ENCODE assay signal across 29 cellular contexts in the genomic region with DNA sequence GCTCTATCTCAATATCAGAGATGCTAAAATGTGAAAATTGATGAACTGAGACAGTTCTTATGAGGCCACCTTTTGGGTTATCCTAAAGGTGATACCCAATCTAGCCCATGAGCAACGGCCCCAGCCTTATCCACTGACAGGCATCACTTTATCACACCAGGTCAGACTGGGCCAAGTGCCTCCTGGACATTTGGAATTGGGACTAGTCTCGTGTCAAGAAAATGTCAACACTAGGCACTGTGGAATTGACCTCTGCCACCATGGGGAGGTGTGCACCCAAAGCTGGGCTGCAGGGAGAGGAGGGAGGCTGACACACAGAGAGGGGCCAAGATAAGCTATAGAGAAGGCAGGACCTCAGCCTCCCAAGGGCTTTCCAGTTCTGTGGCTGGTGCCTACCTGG.
"Had no signal": no experiment of that assay in that cellular context is flagged by ENCODE, and none has a peak within 500 bp of the region (broad histone marks: within the 10 kb centered on the region; RNA-seq: fewer than 3 reads in every experiment).

No MANE protein-coding gene starts in this region.

- H3K9ac ChIP-seq: parathyroid adenoma had no signal

- H3K27ac Mint-ChIP-seq: activated CD4-positive, alpha-beta T cell treated with anti-CD3 and anti-CD28 coated beads for 36 hours; activated CD8-positive, alpha-beta memory T cell treated with anti-CD3 and anti-CD28 coated beads, Interleukin-2, amount 10 ng/mL, durations not matched to agents 7 days and 5 days; activated CD8-positive, alpha-beta T cell treated with anti-CD3 and anti-CD28 coated beads, Interleukin-2, amount 10 ng/mL, durations not matched to agents 7 days and 5 days; mesothelial cell of epicardium; stimulated activated naive B cell treated with anti-CD40 and anti-IgM and Interleukin-4, amounts not matched to agents 10 μg/mL and 1 μg/mL and 100 μg/mL, for 72 hours; T-helper 2 cell treated with Interferon-gamma antibody and Interleukin-4, amounts not matched to agents 5 μg/mL and 100 μg/mL, for 36 hours had no signal

- H3K4me3 Mint-ChIP-seq: activated CD4-positive, alpha-beta T cell treated with anti-CD3 and anti-CD28 coated beads for 36 hours; activated CD8-positive, alpha-beta memory T cell treated with anti-CD3 and anti-CD28 coated beads, Interleukin-2, amount 10 ng/mL, durations not matched to agents 7 days and 5 days; activated CD8-positive, alpha-beta T cell treated with anti-CD3 and anti-CD28 coated beads, Interleukin-2, amount 10 ng/mL, durations not matched to agents 7 days and 5 days; mesothelial cell of epicardium; naive B cell; stimulated activated naive B cell treated with anti-CD40 and anti-IgM and Interleukin-4, amounts not matched to agents 10 μg/mL and 1 μg/mL and 100 μg/mL, for 72 hours; T-helper 2 cell treated with Interferon-gamma antibody and Interleukin-4, amounts not matched to agents 5 μg/mL and 100 μg/mL, for 36 hours had no signal

- H3K27ac ChIP-seq: epithelial cell of prostate, esophagus squamous epithelium, heart right ventricle, parathyroid adenoma, psoas muscle, stomach, upper lobe of right lung had no signal

- H3K27me3 ChIP-seq: esophagus squamous epithelium, heart right ventricle, stomach, tibial artery, upper lobe of right lung had no signal

- H3K9me3 ChIP-seq: esophagus squamous epithelium, heart right ventricle, psoas muscle, stomach, tibial artery, upper lobe of right lung had no signal

- H3K4me3 ChIP-seq: esophagus squamous epithelium, heart right ventricle, psoas muscle, stomach, tibial artery, upper lobe of right lung had no signal

- H3K9me3 Mint-ChIP-seq: mesothelial cell of epicardium; naive B cell; stimulated activated naive B cell treated with anti-CD40 and anti-IgM and Interleukin-4, amounts not matched to agents 10 μg/mL and 1 μg/mL and 100 μg/mL, for 72 hours; T-helper 2 cell treated with Interferon-gamma antibody and Interleukin-4, amounts not matched to agents 5 μg/mL and 100 μg/mL, for 36 hours had no signal

- H3K4me1 Mint-ChIP-seq: activated CD4-positive, alpha-beta T cell treated with anti-CD3 and anti-CD28 coated beads for 36 hours; activated CD8-positive, alpha-beta memory T cell treated with anti-CD3 and anti-CD28 coated beads, Interleukin-2, amount 10 ng/mL, durations not matched to agents 7 days and 5 days; mesothelial cell of epicardium; naive B cell; stimulated activated naive B cell treated with anti-CD40 and anti-IgM and Interleukin-4, amounts not matched to agents 10 μg/mL and 1 μg/mL and 100 μg/mL, for 72 hours had no signal

- H3K27me3 Mint-ChIP-seq: activated CD4-positive, alpha-beta T cell treated with anti-CD3 and anti-CD28 coated beads for 36 hours; activated CD8-positive, alpha-beta memory T cell treated with anti-CD3 and anti-CD28 coated beads, Interleukin-2, amount 10 ng/mL, durations not matched to agents 7 days and 5 days; stimulated activated naive B cell treated with anti-CD40 and anti-IgM and Interleukin-4, amounts not matched to agents 10 μg/mL and 1 μg/mL and 100 μg/mL, for 72 hours had no signal

- H3K36me3 Mint-ChIP-seq: activated CD8-positive, alpha-beta memory T cell treated with anti-CD3 and anti-CD28 coated beads, Interleukin-2, amount 10 ng/mL, durations not matched to agents 7 days and 5 days; naive B cell; stimulated activated naive B cell treated with anti-CD40 and anti-IgM and Interleukin-4, amounts not matched to agents 10 μg/mL and 1 μg/mL and 100 μg/mL, for 72 hours had no signal

- H3K4me1 ChIP-seq: heart right ventricle, parathyroid adenoma, psoas muscle, stomach, tibial artery, upper lobe of right lung had no signal

- DNase-seq: activated CD4-positive, alpha-beta T cell treated with anti-CD3 and anti-CD28 coated beads for 36 hours; activated CD4-positive, CD25-positive, alpha-beta regulatory T cell; activated CD8-positive, alpha-beta memory T cell treated with anti-CD3 and anti-CD28 coated beads, Interleukin-2, amount 10 ng/mL, durations not matched to agents 7 days and 5 days; activated CD8-positive, alpha-beta T cell treated with anti-CD3 and anti-CD28 coated beads, Interleukin-2, amount 10 ng/mL, durations not matched to agents 7 days and 5 days; activated naive CD4-positive, alpha-beta T cell treated with anti-CD3 and anti-CD28 coated beads, Interleukin-2, amount 50 U/mL, for 16 hours; activated T-cell treated with anti-CD3 and anti-CD28 coated beads, Interleukin-2, amount 50 U/mL, for 48 hours; amniotic stem cell; central memory CD4-positive, alpha-beta T cell; dermis blood vessel endothelial cell; effector CD4-positive, alpha-beta T cell; esophagus squamous epithelium; foreskin melanocyte; heart right ventricle; left ventricle myocardium superior; mammary epithelial cell; naive B cell; nucleus accumbens; psoas muscle; stimulated activated CD4-positive, alpha-beta T cell treated with anti-CD3 and anti-CD28 coated beads, Interleukin-15, amount 100 ng/mL, for 24 hours; stimulated activated CD4-positive, alpha-beta T cell treated with anti-CD3 and anti-CD28 coated beads, Interleukin-2, amount 100 ng/mL, for 24 hours; stimulated activated naive B cell treated with anti-CD40 and anti-IgM and Interleukin-4, amounts not matched to agents 10 μg/mL and 1 μg/mL and 100 μg/mL, for 72 hours; stomach; T-helper 1 cell; tibial artery had no signal
